Comparison of ENCODE assay signal across 9 cellular contexts in the genomic region with DNA sequence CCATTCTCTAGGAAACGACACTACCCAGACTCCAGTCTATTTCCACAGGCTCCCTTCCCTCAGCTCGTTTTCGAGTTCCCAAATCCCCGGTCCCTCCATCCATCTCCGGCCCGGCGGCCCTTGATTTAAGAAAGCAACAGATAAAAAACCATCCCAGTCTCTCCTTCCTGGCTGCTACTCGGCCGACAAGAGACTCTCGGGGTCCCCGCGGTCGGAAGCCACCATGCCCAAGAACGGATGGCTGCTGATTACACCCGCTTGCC. TPM values are rescaled to one million over a fixed set of nuclear protein-coding genes. Genes with fewer than 3 reads are reported as not detected.
DNase-seq lines count a peak whose midpoint lies in the region; ATAC-seq and TF ChIP-seq lines count a peak whose summit lies in the region.
"Had no signal": no experiment of that assay in that cellular context is flagged by ENCODE, and none has a peak within 500 bp of the region (broad histone marks: within the 10 kb centered on the region; RNA-seq: fewer than 3 reads in every experiment).

No MANE protein-coding gene starts in this region.

- H3K79me1 ChIP-seq in trophoblast cell (ENCODE audit: low read length) = peaks cover 22% of the 10 kb centered on the region

- H3K9ac ChIP-seq in fibroblast of lung (ENCODE audit: insufficient read depth, low read length) (peak overlapping the region; percentile 63), trophoblast cell (ENCODE audit: low read length) (peak overlapping the region; percentile 85)

- no peak overlapping the region for H4K12ac ChIP-seq in trophoblast cell (ENCODE audit: low read depth, low read length)

- no peak overlapping the region for H3K23ac ChIP-seq in trophoblast cell (ENCODE audit: low read length)

- ATAC-seq in GM21381 (IDR thresholded peaks at IDR 0.05; ENCODE audit: unreplicated experiment) = no peak
- no peak for ATAC-seq in HG02981 (IDR thresholded peaks at IDR 0.05; ENCODE audit: unreplicated experiment)

- H3K27ac ChIP-seq in OCI-LY7 (ENCODE audit: low read depth, low read length, poor library complexity, severe bottlenecking) (peak overlapping the region; percentile 67), fibroblast of lung (ENCODE audit: insufficient read depth, low read length) (peak overlapping the region; percentile 74), trophoblast cell (ENCODE audit: low read depth, low read length) (peak overlapping the region; percentile 60)

- H3K9me3 ChIP-seq in OCI-LY7 (ENCODE audit: low read length) (no peaks in the 10 kb centered on the region), fibroblast of lung (ENCODE audit: control insufficient read depth, insufficient read depth, low read depth, low read length) (no peaks in the 10 kb centered on the region), trophoblast cell (ENCODE audit: insufficient read depth, low read depth, low read length) (no peaks in the 10 kb centered on the region)

- no peaks in the 10 kb centered on the region for H3K9me2 ChIP-seq in OCI-LY7 (ENCODE audit: insufficient read depth, low read length)

- H4K91ac ChIP-seq in trophoblast cell (ENCODE audit: low read depth, low read length) = peak overlapping the region; percentile 27

- peak overlapping the region; percentile 70 for H4K8ac ChIP-seq in trophoblast cell (ENCODE audit: low read depth, low read length)

- H2BK120ac ChIP-seq in trophoblast cell (ENCODE audit: insufficient read depth, low read length, poor library complexity) = no peak overlapping the region

- no peak overlapping the region for H3K14ac ChIP-seq in trophoblast cell (ENCODE audit: low read length)

- no peak overlapping the region for H2BK12ac ChIP-seq in trophoblast cell (ENCODE audit: low read length)

- no peaks in the 10 kb centered on the region for H3K27me3 ChIP-seq in fibroblast of lung (ENCODE audit: control insufficient read depth, insufficient read depth, low read length)
- no peaks in the 10 kb centered on the region for H3K27me3 ChIP-seq in trophoblast cell (ENCODE audit: insufficient read depth, low read length)

- intact Hi-C loops in OCI-LY7 (cut with micrococcal nuclease; ENCODE audit: unreplicated experiment) = loop anchor here (1.0 to 10.0 kb wide), 4 partner anchors 52 to 362 kb away; a partner anchor contains a TSS

- peaks cover 58% of the 10 kb centered on the region for H3K79me2 ChIP-seq in OCI-LY7 (ENCODE audit: insufficient read depth, low read depth, low read length)
- H3K79me2 ChIP-seq in fibroblast of lung (ENCODE audit: control insufficient read depth, insufficient read depth, low read length) = peaks cover 39% of the 10 kb centered on the region
- peaks cover 13% of the 10 kb centered on the region for H3K79me2 ChIP-seq in trophoblast cell (ENCODE audit: control insufficient read depth, insufficient read depth, low read length, poor library complexity)

- H3K18ac ChIP-seq in trophoblast cell (ENCODE audit: low read length) = no peak overlapping the region

- H3K4ac ChIP-seq in trophoblast cell (ENCODE audit: low read depth, low read length) = peak overlapping the region; percentile 49

- H3K4me1 ChIP-seq in OCI-LY7 (ENCODE audit: insufficient read depth, low read length, poor library complexity, severe bottlenecking) = peaks cover 48% of the 10 kb centered on the region
- peaks cover 14% of the 10 kb centered on the region for H3K4me1 ChIP-seq in fibroblast of lung (ENCODE audit: control insufficient read depth, extremely low read depth, insufficient read depth, low read length)
- H3K4me1 ChIP-seq in trophoblast cell (ENCODE audit: control insufficient read depth in 1 of 2, insufficient read depth in 2 of 2, low read length in 2 of 2) = peaks cover 15 to 17% of the 10 kb centered on the region in 2 experiments

- no CpG with 5 or more reads among the region's 15 CpGs for WGBS in trophoblast cell (ENCODE audit: extremely low coverage, insufficient coverage, insufficient read length)

- TF ChIP-seq CTCF in GM12865 (IDR thresholded peaks at IDR 0.05; ENCODE audit: insufficient read depth, low read depth, low read length, missing control alignments) (no peak), OCI-LY7 (conservative IDR thresholded peaks at IDR 0.05; ENCODE audit: low read length) (no peak), fibroblast of lung (conservative IDR thresholded peaks at IDR 0.05 in 1 of 2, IDR thresholded peaks at IDR 0.05 in 1 of 2; ENCODE audit: low read depth in 1 of 2, low read length in 2 of 2) (no peak)

- H3K4me2 ChIP-seq in OCI-LY7 (ENCODE audit: low read length) = peak overlapping the region; percentile 95
- H3K4me2 ChIP-seq in fibroblast of lung (ENCODE audit: extremely low read depth, insufficient read depth, low read length) = no peak overlapping the region
- H3K4me2 ChIP-seq in trophoblast cell (ENCODE audit: low read length) = peak overlapping the region; percentile 73

- H2BK5ac ChIP-seq in trophoblast cell (ENCODE audit: low read depth, low read length, poor library complexity) = peak overlapping the region; percentile 31

- CTCF ChIA-PET in OCI-LY7 (lab: Charles Lee; ENCODE audit: unreplicated experiment) = interaction anchor here (0.5 kb wide), 1 partner anchor 137 kb away, joined by 4 read pairs; no protein-coding TSS in a partner anchor

- H3K36me3 ChIP-seq in OCI-LY7 (ENCODE audit: insufficient read depth, low read length) = peaks cover 51% of the 10 kb centered on the region
- H3K36me3 ChIP-seq in fibroblast of lung (ENCODE audit: control insufficient read depth, insufficient read depth, low read length) = peaks cover 7% of the 10 kb centered on the region
- H3K36me3 ChIP-seq in trophoblast cell (ENCODE audit: control insufficient read depth in 1 of 2, insufficient read depth in 2 of 2, low read length in 2 of 2) = peaks cover 16 to 36% of the 10 kb centered on the region in 2 experiments

- no peak overlapping the region for H2AK5ac ChIP-seq in trophoblast cell (ENCODE audit: low read length)

- POLR2A ChIA-PET in OCI-LY7 (lab: Charles Lee) = interaction anchor here (1.6 kb wide), 1 partner anchor 191 kb away, joined by 5 read pairs; no protein-coding TSS in a partner anchor

- DNase-seq in GM12865 (ENCODE audit: low read depth) (no peak), OCI-LY7 (ENCODE audit: low spot score) (no peak), fibroblast of lung (ENCODE audit: low read depth in 2 of 2) (no peak), trophoblast cell (no peak), NAMALWA (ENCODE audit: low spot score) (no peak), SW480 (ENCODE audit: low spot score) (no peak)

- H2AFZ ChIP-seq in OCI-LY7 (ENCODE audit: low read length) (peak overlapping the region; percentile 69; the same call in 1 of the 2 replicates), fibroblast of lung (ENCODE audit: low read length) (no peak overlapping the region), trophoblast cell (ENCODE audit: insufficient read depth, low read length, poor library complexity) (no peak overlapping the region)

- peak overlapping the region; percentile 90 for H3K4me3 ChIP-seq in GM12865 (ENCODE audit: low read depth, low read length)
- H3K4me3 ChIP-seq in OCI-LY7 (ENCODE audit: low read depth, low read length, poor library complexity, severe bottlenecking) = peak overlapping the region; percentile 78
- peak overlapping the region; percentile 78 to 99 (median 91) for H3K4me3 ChIP-seq in fibroblast of lung (replicated peaks in 1 of 4; ENCODE audit: control extremely low read depth in 1 of 4, insufficient read depth in 1 of 4, low read depth in 3 of 4, low read length in 4 of 4)
- H3K4me3 ChIP-seq in trophoblast cell (ENCODE audit: low read depth, low read length) = peak overlapping the region; percentile 76

- H4K20me1 ChIP-seq in OCI-LY7 (ENCODE audit: insufficient read depth, low read length) (peaks cover 27% of the 10 kb centered on the region), fibroblast of lung (ENCODE audit: control insufficient read depth, extremely low read depth, insufficient read depth, low read length) (no peaks in the 10 kb centered on the region)

- no TSS peak for BruUV-seq in OCI-LY7 (replicated peaks; lab: Mats Ljungman, UMichigan)

RNA-seq across cellular contexts. Expression of a gene that starts 0.2 kb away (rescaled TPM):
- total RNA-seq in OCI-LY7 (2014; rRNA removed; shearing (Covaris generic)) = 4,013 and 5,038 TPM in 2 replicates
- 3,139 and 3,331 TPM in 2 replicates for total RNA-seq in OCI-LY7 (2022)
- total RNA-seq in fibroblast of lung = 2,663 and 4,635 TPM in 2 replicates
- polyA plus RNA-seq in fibroblast of lung = 3,934 and 4,116 TPM in 2 replicates
- 2,483 and 2,977 TPM in 2 replicates for polyA plus RNA-seq in fibroblast of lung (2012)
- polyA minus RNA-seq in fibroblast of lung (ENCODE audit: low replicate concordance) = 89.9 and 95.0 TPM in 2 replicates
- 4,392 and 4,726 TPM in 2 replicates for polyA plus RNA-seq in trophoblast cell (2013)

RNA-seq across cellular contexts. Expression of a gene that starts 14.8 kb away (rescaled TPM):
- total RNA-seq in OCI-LY7 (2014; rRNA removed; shearing (Covaris generic)) = 0.06 TPM in 1 of 2 replicates, not detected in the other
- total RNA-seq in OCI-LY7 (2022) (0.15 TPM in 2 replicates), fibroblast of lung (not detected in 2 replicates)
- polyA plus RNA-seq in fibroblast of lung = not detected in 2 replicates
- polyA plus RNA-seq in fibroblast of lung (2012) = not detected in 2 replicates
- not detected in 2 replicates for polyA minus RNA-seq in fibroblast of lung (ENCODE audit: low replicate concordance)
- 0.07 and 0.12 TPM in 2 replicates for polyA plus RNA-seq in trophoblast cell (2013)
- total RNA-seq: LHCN-M2 had no signal

RNA-seq across cellular contexts. Expression of a gene that starts 43.2 kb away (rescaled TPM):
- not detected in 2 replicates for total RNA-seq in OCI-LY7 (2014; rRNA removed; shearing (Covaris generic))
- total RNA-seq in OCI-LY7 (2022) (not detected in 2 replicates), fibroblast of lung (not detected in 2 replicates)
- polyA plus RNA-seq in fibroblast of lung = not detected in 2 replicates
- not detected in 2 replicates for polyA plus RNA-seq in fibroblast of lung (2012)
- not detected in 2 replicates for polyA minus RNA-seq in fibroblast of lung (ENCODE audit: low replicate concordance)
- polyA plus RNA-seq in trophoblast cell (2013) = not detected in 2 replicates
- total RNA-seq: LHCN-M2 had no signal

RNA-seq across cellular contexts. Expression of a gene that starts 52.9 kb away (rescaled TPM):
- total RNA-seq in OCI-LY7 (2014; rRNA removed; shearing (Covaris generic)) = 37.9 and 40.0 TPM in 2 replicates
- total RNA-seq in OCI-LY7 (2022) (65.7 and 69.9 TPM in 2 replicates), fibroblast of lung (34.9 and 45.4 TPM in 2 replicates)
- 67.3 and 88.6 TPM in 2 replicates for polyA plus RNA-seq in fibroblast of lung
- 39.3 and 52.2 TPM in 2 replicates for polyA plus RNA-seq in fibroblast of lung (2012)
- 30.5 and 37.9 TPM in 2 replicates for polyA minus RNA-seq in fibroblast of lung (ENCODE audit: low replicate concordance)
- 60.7 and 61.4 TPM in 2 replicates for polyA plus RNA-seq in trophoblast cell (2013)
